Comparison of ENCODE assay signal across 35 cellular contexts in genomic region chr2:235963853-235964577, GRCh38.
"Had no signal": no experiment of that assay in that cellular context is flagged by ENCODE, and none has a peak within 500 bp of the region (broad histone marks: within the 10 kb centered on the region; RNA-seq: fewer than 3 reads in every experiment).

No MANE protein-coding gene starts in this region.

- H3K27me3 ChIP-seq: ascending aorta, cardiac muscle cell, MG63 had no signal

- H3K36me3 ChIP-seq: cardiac muscle cell, MG63 had no signal

- H3K27ac ChIP-seq: ascending aorta, cardiac muscle cell, PC-9, RWPE1, VCaP had no signal

- H3K4me1 ChIP-seq: ascending aorta had no signal

- H3K4me3 ChIP-seq: ascending aorta, cardiac muscle cell, MG63, PC-9 had no signal

- DNase-seq: activated B cell treated with CpG ODN at 0.5 μM for 24 hours; activated CD4-positive, alpha-beta memory T cell treated with anti-CD3 and anti-CD28 coated beads for 36 hours; activated CD4-positive, alpha-beta T cell treated with anti-CD3 and anti-CD28 coated beads for 4 hours; activated CD4-positive, alpha-beta T cell treated with anti-CD3 and anti-CD28 coated beads, Interleukin-2, amount 50 U/mL, for 1 hour; activated CD4-positive, CD25-positive, alpha-beta regulatory T cell treated with anti-CD3 and anti-CD28 coated beads, Interleukin-2, amount 50 U/mL, for 72 hours; activated CD8-positive, alpha-beta memory T cell treated with anti-CD3 and anti-CD28 coated beads, Interleukin-2, amount 50 U/mL, for 4 hours; activated naive CD4-positive, alpha-beta T cell; activated naive CD4-positive, alpha-beta T cell treated with anti-CD3 and anti-CD28 coated beads, Interleukin-2, amount 50 U/mL, for 16 hours; activated naive CD8-positive, alpha-beta T cell treated with anti-CD3 and anti-CD28 coated beads for 36 hours; activated T-cell treated with anti-CD3 and anti-CD28 coated beads for 4 hours; activated T-cell treated with anti-CD3 and anti-CD28 coated beads, Interleukin-2, amount 50 U/mL, for 4 hours; amniotic stem cell; Kasumi-1; KG1; MG63; NCI-H1048; NCI-H1105 treated with DMSO at 0.1 percent for 48 hours; NCI-H1436; NCI-H1694 treated with DMSO at 0.1 percent for 48 hours; NCI-H2029; NCI-H510A; NCI-H526; NCI-H748 treated with DMSO at 0.1 percent for 48 hours; NK-92 treated with Interleukin-12 subunit alpha and Interleukin-12 subunit beta, amount 100 ng/mL, for 24 hours; SIG-M5; T-cell; T-helper 2 cell; T-helper 9 cell had no signal

- ATAC-seq: activated T-cell treated with anti-CD3 and anti-CD28 coated beads, Interleukin-2, amount 50 U/mL, for 4 hours; Right ventricle myocardium inferior; SK-N-SH treated with all-trans-retinoic acid at 6 μM for 48 hours; T-cell had no signal

- H3K9me3 ChIP-seq: ascending aorta, MG63 had no signal
